In the genomic region with DNA sequence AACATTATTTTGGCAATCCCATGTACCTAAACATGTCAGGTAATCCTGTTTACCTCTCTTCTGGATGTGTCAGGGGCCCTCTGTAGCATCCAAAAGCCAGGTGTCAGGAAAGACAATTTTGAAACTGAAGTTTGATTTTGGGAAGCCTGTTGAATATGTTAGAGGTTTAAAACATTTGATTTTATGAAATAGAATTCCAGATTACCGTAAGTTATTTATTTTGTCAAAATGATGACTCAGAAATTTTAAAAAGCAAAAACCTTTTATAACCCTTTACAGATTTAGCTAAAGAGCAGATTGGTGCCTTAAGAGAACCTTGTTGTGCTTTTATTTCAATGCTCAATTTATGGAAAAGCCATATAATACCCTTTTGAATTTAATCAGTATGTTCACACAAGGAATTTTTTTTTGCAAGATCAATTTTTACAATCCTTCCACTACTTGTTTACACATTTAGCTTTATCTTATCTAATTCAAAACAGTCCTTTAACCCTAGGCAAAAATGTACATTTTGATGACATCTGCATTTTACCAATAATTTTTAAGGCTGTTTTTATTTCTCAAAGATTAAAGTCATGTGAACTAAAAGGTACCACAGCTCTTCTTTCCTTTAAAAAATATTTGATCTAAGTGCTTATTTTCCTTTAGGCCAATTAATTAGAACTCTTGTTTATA, we compare ENCODE assay signal across 16 cellular contexts. TPM values are rescaled to one million over a fixed set of nuclear protein-coding genes. Genes with fewer than 3 reads are reported as not detected.
DNase-seq lines count a peak whose midpoint lies in the region; ATAC-seq and TF ChIP-seq lines count a peak whose summit lies in the region.
"Had no signal": no experiment of that assay in that cellular context is flagged by ENCODE, and none has a peak within 500 bp of the region (broad histone marks: within the 10 kb centered on the region; RNA-seq: fewer than 3 reads in every experiment).

No MANE protein-coding gene starts in this region.

- H3K27ac ChIP-seq in BLaER1 (no peak overlapping the region), IMR-90 (ENCODE audit: insufficient read depth, low read length) (no peak overlapping the region), iPS-20b (ENCODE audit: low read length) (no peak overlapping the region)
- H3K27ac ChIP-seq: HL-60 had no signal

- no peak overlapping the region for H2AK5ac ChIP-seq in IMR-90 (ENCODE audit: low read depth, low read length)

- dilution Hi-C loops in IMR-90 (cut with HindIII; ENCODE audit: low sequenced_read_pairs, unreplicated experiment) = no loop called here

- no peak overlapping the region for H3K4me2 ChIP-seq in BLaER1
- H3K4me2 ChIP-seq in IMR-90 (ENCODE audit: low read depth, low read length) = no peak overlapping the region
- H3K4me2 ChIP-seq: GM23338 had no signal

- no peaks in the 10 kb centered on the region for H3K4me1 ChIP-seq in BLaER1
- H3K4me1 ChIP-seq in IMR-90 (ENCODE audit: control insufficient read depth, insufficient read depth, low read length) = no peaks in the 10 kb centered on the region
- H3K4me1 ChIP-seq in iPS-20b (ENCODE audit: insufficient read depth, low read length) = no peaks in the 10 kb centered on the region

- POLR2A ChIA-PET in IMR-90 (lab: Charles Lee; ENCODE audit: unreplicated experiment) = no interaction called here

- TF ChIP-seq CTCF in IMR-90 (conservative IDR thresholded peaks at IDR 0.05; ENCODE audit: low read depth, low read length) = no peak

- H3K4ac ChIP-seq in IMR-90 (ENCODE audit: low read depth, low read length) = no peak overlapping the region

- H3K9me3 ChIP-seq in BLaER1 (peaks cover 76% of the 10 kb centered on the region), IMR-90 (ENCODE audit: control insufficient read depth, insufficient read depth, low read length) (peaks cover 17% of the 10 kb centered on the region), iPS-20b (ENCODE audit: insufficient read depth, low read depth, low read length) (peaks cover 55% of the 10 kb centered on the region)

- WGBS in IMR-90 (ENCODE audit: extremely low coverage in 2 of 2, insufficient read length in 1 of 2), 2 experiments = no CpG with 5 or more reads among the region's 1 CpG

- TF ChIP-seq POLR2A in IMR-90 (IDR thresholded peaks at IDR 0.05; ENCODE audit: low read depth, low read length) = no peak

- H4K91ac ChIP-seq in IMR-90 (ENCODE audit: insufficient read depth, low read depth, low read length) = no peak overlapping the region

- no peak overlapping the region for H3K56ac ChIP-seq in IMR-90 (ENCODE audit: extremely low read depth, insufficient read depth, low read length)

- no peak overlapping the region for H2BK120ac ChIP-seq in IMR-90 (ENCODE audit: low read depth, low read length)

- no peak overlapping the region for H3K23ac ChIP-seq in IMR-90 (ENCODE audit: low read depth, low read length)

- no peak overlapping the region for H2BK15ac ChIP-seq in IMR-90 (ENCODE audit: low read depth, low read length)

- H3K4me3 ChIP-seq in BLaER1 = peak overlapping the region; percentile 13; the same call in 1 of the 2 replicates
- H3K4me3 ChIP-seq in IMR-90 (ENCODE audit: insufficient read depth, low read depth, low read length) = no peak overlapping the region
- H3K4me3 ChIP-seq in iPS-20b (ENCODE audit: low read length) = 0 out of 2 replicates have a peak overlapping the region, but pooled peaks have one; percentile 11
- H3K4me3 ChIP-seq: GM23338 had no signal

- H3K27me3 ChIP-seq in BLaER1 (no peaks in the 10 kb centered on the region), IMR-90 (ENCODE audit: control insufficient read depth, insufficient read depth, low read length) (no peaks in the 10 kb centered on the region), iPS-20b (ENCODE audit: insufficient read depth, low read length) (no peaks in the 10 kb centered on the region)

- no peak overlapping the region for H2AFZ ChIP-seq in IMR-90 (replicated peaks; ENCODE audit: low read length, poor library complexity)
- H2AFZ ChIP-seq: GM23338 had no signal

- H3K79me1 ChIP-seq in IMR-90 (ENCODE audit: low read depth in 1 of 2, low read length in 2 of 2) = peaks cover 23 to 41% of the 10 kb centered on the region in 2 experiments

- H3K36me3 ChIP-seq in BLaER1 (peaks cover 100% of the 10 kb centered on the region), IMR-90 (ENCODE audit: control insufficient read depth, insufficient read depth, low read length) (peaks cover 9% of the 10 kb centered on the region; the same call in 1 of the 2 replicates), iPS-20b (ENCODE audit: insufficient read depth, low read depth, low read length) (peaks cover 83% of the 10 kb centered on the region)

- no peak overlapping the region for H4K5ac ChIP-seq in IMR-90 (ENCODE audit: low read depth, low read length)

- intact Hi-C loops in IMR-90 (cut with micrococcal nuclease) = no loop called here

- H4K20me1 ChIP-seq in BLaER1 = no peaks in the 10 kb centered on the region
- H4K20me1 ChIP-seq in IMR-90 (ENCODE audit: insufficient read depth, low read length) = no peaks in the 10 kb centered on the region

- no TSS peak for BruUV-seq in IMR-90 (replicated peaks; lab: Mats Ljungman, UMichigan)

- CTCF ChIA-PET in IMR-90 (lab: Yijun Ruan, JAX) = no interaction called here

- no peak for TF ChIP-seq RAD21 in IMR-90 (IDR thresholded peaks at IDR 0.05; ENCODE audit: low read length)

- no peak overlapping the region for H2BK20ac ChIP-seq in IMR-90 (ENCODE audit: low read depth, low read length)

- H2AK9ac ChIP-seq in IMR-90 (replicated peaks; ENCODE audit: low read depth, low read length, poor library complexity) = no peak overlapping the region

- no peak overlapping the region for H3K9ac ChIP-seq in BLaER1
- H3K9ac ChIP-seq in IMR-90 (ENCODE audit: low read depth, low read length) = no peak overlapping the region
- no peak overlapping the region for H3K9ac ChIP-seq in iPS-20b (ENCODE audit: low read depth, low read length)

- in situ Hi-C loops in IMR-90 (cut with MboI; ENCODE audit: low sequenced_read_pairs) = no loop called here

- ATAC-seq in IMR-90 (ENCODE audit: low read depth) (no peak), GM18867 (IDR thresholded peaks at IDR 0.05; ENCODE audit: unreplicated experiment) (no peak)
- ATAC-seq: GM23338 had no signal

- DNase-seq in IMR-90 (no peak), RKO (ENCODE audit: low spot score) (no peak)
- DNase-seq: AML-193; CD4-positive, alpha-beta memory T cell; DMS153; DMS79; GDM1; HCEC 1CT; HFFc6 had no signal

- no peaks in the 10 kb centered on the region for H3K9me1 ChIP-seq in IMR-90 (ENCODE audit: insufficient read depth, low read length)

- H3K14ac ChIP-seq in IMR-90 (replicated peaks; ENCODE audit: low read depth, low read length) = no peak overlapping the region

- H4K8ac ChIP-seq in IMR-90 (ENCODE audit: low read depth in 2 of 2, low read length in 2 of 2) = no peak overlapping the region

- H2BK5ac ChIP-seq in IMR-90 (ENCODE audit: low read depth, low read length, poor library complexity, severe bottlenecking) = no peak overlapping the region

- H3K18ac ChIP-seq in IMR-90 (ENCODE audit: low read depth, low read length) = no peak overlapping the region

TF ChIP-seq in IMR-90, 13 proteins besides CTCF, POLR2A, EP300 and RAD21:
- TF ChIP-seq MAFK (IDR thresholded peaks at IDR 0.05; ENCODE audit: low read depth, low read length) (peak; percentile 48), NFE2L2 (IDR thresholded peaks at IDR 0.05; ENCODE audit: low read depth, low read length) (no peak), RCOR1 (IDR thresholded peaks at IDR 0.05; ENCODE audit: insufficient replicate concordance, low read length) (no peak), MXI1 (IDR thresholded peaks at IDR 0.05; ENCODE audit: borderline replicate concordance, low read depth, low read length) (no peak), MAZ (IDR thresholded peaks at IDR 0.05; ENCODE audit: borderline replicate concordance, low read depth, low read length) (no peak)

RNA-seq across cellular contexts. Expression of a gene that starts 10.0 kb away (rescaled TPM):
- total RNA-seq in IMR-90 (2012; rRNA removed) = 8.4 and 10.8 TPM in 2 replicates
- 2.9 and 3.7 TPM in 2 replicates for polyA plus RNA-seq in IMR-90 (2012; rRNA removed)
- 0.27 and 0.32 TPM in 2 replicates for polyA plus RNA-seq in IMR-90 (2012; cell fraction: cytosol; rRNA removed)
- polyA plus RNA-seq in IMR-90 (2012; cell fraction: nucleus; rRNA removed; ENCODE audit: low replicate concordance) = 0.29 and 1.8 TPM in 2 replicates
- polyA plus RNA-seq: CD4-positive, alpha-beta memory T cell had no signal

RNA-seq across cellular contexts. Expression of a gene that starts 10.1 kb away (rescaled TPM):
- 16.8 and 23.9 TPM in 2 replicates for total RNA-seq in IMR-90 (2012; rRNA removed)
- 4.8 and 6.2 TPM in 2 replicates for polyA plus RNA-seq in IMR-90 (2012; rRNA removed)
- 1.5 and 2.6 TPM in 2 replicates for polyA plus RNA-seq in IMR-90 (2012; cell fraction: cytosol; rRNA removed)
- polyA plus RNA-seq in IMR-90 (2012; cell fraction: nucleus; rRNA removed; ENCODE audit: low replicate concordance) = 0.49 and 2.7 TPM in 2 replicates

RNA-seq across cellular contexts. Expression of a gene that starts 42.1 kb away (rescaled TPM):
- 3.2 and 4.7 TPM in 2 replicates for total RNA-seq in IMR-90 (2012; rRNA removed)
- polyA plus RNA-seq in IMR-90 (2012; rRNA removed) = 1.1 and 1.3 TPM in 2 replicates
- 0.69 and 0.89 TPM in 2 replicates for polyA plus RNA-seq in IMR-90 (2012; cell fraction: cytosol; rRNA removed)
- polyA plus RNA-seq in IMR-90 (2012; cell fraction: nucleus; rRNA removed; ENCODE audit: low replicate concordance) = 0.39 and 1.1 TPM in 2 replicates
- total RNA-seq: A172, HT1080 had no signal

RNA-seq across cellular contexts. Expression of a gene that starts 59.1 kb away (rescaled TPM):
- total RNA-seq in IMR-90 (2012; rRNA removed) = 5.7 and 6.1 TPM in 2 replicates
- polyA plus RNA-seq in IMR-90 (2012; rRNA removed) = 1.5 and 2.1 TPM in 2 replicates
- 0.24 and 0.32 TPM in 2 replicates for polyA plus RNA-seq in IMR-90 (2012; cell fraction: cytosol; rRNA removed)
- 0.65 and 6.7 TPM in 2 replicates for polyA plus RNA-seq in IMR-90 (2012; cell fraction: nucleus; rRNA removed; ENCODE audit: low replicate concordance)
